In the genomic region with DNA sequence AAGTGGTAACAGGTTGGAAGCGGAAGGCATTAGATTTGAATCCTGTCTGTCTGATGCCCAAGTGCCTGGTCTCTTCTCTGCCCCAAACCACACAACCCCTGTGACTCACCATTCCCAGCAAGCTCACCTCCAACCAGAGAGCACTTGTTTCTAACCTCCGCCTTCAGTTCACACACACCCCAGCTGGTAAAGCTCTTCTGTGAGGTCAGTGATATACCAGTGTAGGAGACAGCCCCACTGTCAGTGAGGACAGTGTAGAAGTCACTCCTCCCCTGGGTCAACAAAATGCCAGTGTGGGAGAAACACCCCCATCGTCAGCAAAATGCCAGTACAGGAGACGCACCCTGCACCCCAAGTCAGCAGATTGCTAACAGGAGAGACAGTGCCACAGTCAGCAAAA, we compare ENCODE assay signal across 11 cellular contexts. TPM values are rescaled to one million over a fixed set of nuclear protein-coding genes. Genes with fewer than 3 reads are reported as not detected.
A peak's percentile ranks its signal among the peaks of the same experiment; 100 is the strongest.
DNase-seq lines count a peak whose midpoint lies in the region; ATAC-seq, FAIRE-seq and TF ChIP-seq lines count a peak whose summit lies in the region.
"Had no signal": no experiment of that assay in that cellular context is flagged by ENCODE, and none has a peak within 500 bp of the region (broad histone marks: within the 10 kb centered on the region; RNA-seq: fewer than 3 reads in every experiment).

No MANE protein-coding gene starts in this region.

- POLR2A ChIA-PET in HepG2 (lab: Yijun Ruan, JAX) (no interaction called here), RWPE1 (lab: Yijun Ruan, JAX; ENCODE audit: low non-redundant PET) (no interaction called here)

- WGBS in HepG2 (ENCODE audit: low lambda C conversion rate): 91% methylated on average over 4 of the region's 4 CpGs
- 29% methylated on average over 1 of the region's 4 CpGs for WGBS in right lobe of liver (ENCODE audit: insufficient coverage, low coverage, low lambda C conversion rate, missing lambda C conversion rate)
- WGBS in upper lobe of left lung, 2 donors: 79% methylated on average over 4 of the region's 4 CpGs

- no peak for ATAC-seq in HepG2
- ATAC-seq in right lobe of liver: no peak
- ATAC-seq in thoracic aorta (ENCODE audit: insufficient number of reproducible peaks, low FRiP score, low read depth): no peak
- ATAC-seq in upper lobe of left lung (ENCODE audit: low FRiP score in 2 of 2): no peak

- no peaks in the 10 kb centered on the region for H3K9me3 ChIP-seq in HepG2 (ENCODE audit: low read length)
- H3K9me3 ChIP-seq in right lobe of liver: no peaks in the 10 kb centered on the region
- no peaks in the 10 kb centered on the region for H3K9me3 ChIP-seq in thoracic aorta
- no peaks in the 10 kb centered on the region for H3K9me3 ChIP-seq in upper lobe of left lung

- in situ Hi-C loops in HepG2 (cut with HindIII; ENCODE audit: extremely low pct_ligation_motif_present, low pct_unique_long_range_greater_than_20kb): loop anchor here (10.0 kb wide), 1 partner anchor 48 kb away; no protein-coding TSS in a partner anchor

- H4K20me1 ChIP-seq in HepG2 (ENCODE audit: insufficient read depth, low read length): no peaks in the 10 kb centered on the region

- no peak for DNase-seq in HepG2 (ENCODE audit: low spot score)
- DNase-seq in right lobe of liver: no peak
- peak; percentile 49 for DNase-seq in RWPE1 (ENCODE audit: low spot score)
- no peak for DNase-seq in glutamatergic neuron
- DNase-seq in thoracic aorta (ENCODE audit: low spot score): no peak
- no peak for DNase-seq in upper lobe of left lung
- no peak for DNase-seq in SHP77 treated with DMSO at 0.1 percent for 48 hours (lab: John Stamatoyannopoulos, UW)
- DNase-seq in Kasumi-1 (lab: John Stamatoyannopoulos, UW): no peak
- DNase-seq: activated gamma-delta T cell, occipital lobe had no signal

- no peak for TF ChIP-seq RAD21 in HepG2 (CRISPR knock-in tag; IDR thresholded peaks at IDR 0.05)

- H3K27ac ChIP-seq in HepG2 (ENCODE audit: extremely low read length, insufficient read depth, low read length) (no peak overlapping the region), right lobe of liver (no peak overlapping the region), RWPE1 (no peak overlapping the region), thoracic aorta (peak overlapping the region; percentile 69 to 81), upper lobe of left lung (peak overlapping the region in 2 of 4 donors; percentile 21 to 52)

- H3K4me3 Mint-ChIP-seq in glutamatergic neuron (ENCODE audit: unreplicated experiment): peak overlapping the region; percentile 94

- no peak overlapping the region for H3K4me2 ChIP-seq in HepG2 (ENCODE audit: low read depth, low read length)

- peaks cover 57% of the 10 kb centered on the region for H3K4me1 ChIP-seq in HepG2 (ENCODE audit: insufficient read depth, low read length)
- peaks cover 0 to 7% (median 0%) of the 10 kb centered on the region in 4 donors for H3K4me1 ChIP-seq in right lobe of liver
- H3K4me1 ChIP-seq in thoracic aorta (ENCODE audit: control insufficient read depth in 1 of 2, low read depth in 2 of 2): peaks cover 20 to 49% of the 10 kb centered on the region in 2 donors
- H3K4me1 ChIP-seq in upper lobe of left lung: peaks cover 7 to 26% (median 17%) of the 10 kb centered on the region in 4 donors

- peaks cover 2% of the 10 kb centered on the region for H3K36me3 Mint-ChIP-seq in glutamatergic neuron (ENCODE audit: unreplicated experiment)

- H2AFZ ChIP-seq in HepG2 (ENCODE audit: low read length): no peak overlapping the region

- peaks cover 11% of the 10 kb centered on the region for H3K27me3 Mint-ChIP-seq in glutamatergic neuron (ENCODE audit: unreplicated experiment)

- CTCF ChIA-PET in HepG2 (lab: Yijun Ruan, JAX; ENCODE audit: low intra/inter-chr PET ratio, low total read pairs): no interaction called here
- CTCF ChIA-PET in RWPE1 (lab: Yijun Ruan, JAX): interaction anchor here (0.7 kb wide), 1 partner anchor 135 kb away, joined by 3 read pairs; no protein-coding TSS in a partner anchor

- H3K9me3 Mint-ChIP-seq in glutamatergic neuron (ENCODE audit: unreplicated experiment): peaks cover 7% of the 10 kb centered on the region

- TF ChIP-seq POLR2A in HepG2 (IDR thresholded peaks at IDR 0.05; ENCODE audit: insufficient read depth in 1 of 2, low read depth in 2 of 2, low read length in 2 of 2): no peak
- TF ChIP-seq POLR2A in right lobe of liver (IDR thresholded peaks at IDR 0.05): no peak
- TF ChIP-seq POLR2A in upper lobe of left lung (IDR thresholded peaks at IDR 0.05): no peak

- H3K4me3 ChIP-seq in HepG2 (replicated peaks in 1 of 3; ENCODE audit: insufficient read depth in 1 of 3, low read depth in 2 of 3, low read length in 3 of 3) (no peak overlapping the region), right lobe of liver (no peak overlapping the region), thoracic aorta (no peak overlapping the region), upper lobe of left lung (no peak overlapping the region)

- no peak for TF ChIP-seq CTCF in HepG2 (CRISPR knock-in tag; IDR thresholded peaks at IDR 0.05)
- TF ChIP-seq CTCF in right lobe of liver (IDR thresholded peaks at IDR 0.05): no peak
- TF ChIP-seq CTCF in RWPE1 (conservative IDR thresholded peaks at IDR 0.05; ENCODE audit: low read depth): no peak
- no peak for TF ChIP-seq CTCF in glutamatergic neuron (IDR thresholded peaks at IDR 0.05; ENCODE audit: partially characterized antibody, unreplicated experiment)
- TF ChIP-seq CTCF in thoracic aorta (IDR thresholded peaks at IDR 0.05): no peak
- TF ChIP-seq CTCF in upper lobe of left lung (IDR thresholded peaks at IDR 0.05): no peak

- no peak for FAIRE-seq in HepG2 (lab: Jason Lieb, UNC)
- FAIRE-seq: G401.6 had no signal

- H3K36me3 ChIP-seq in HepG2 (replicated peaks in 1 of 2; ENCODE audit: control insufficient read depth in 1 of 2, insufficient read depth in 2 of 2, low read length in 2 of 2) (no peaks in the 10 kb centered on the region), right lobe of liver (no peaks in the 10 kb centered on the region), thoracic aorta (no peaks in the 10 kb centered on the region), upper lobe of left lung (no peaks in the 10 kb centered on the region)

- no peak overlapping the region for H3K9ac ChIP-seq in HepG2 (ENCODE audit: insufficient read depth, low read depth, low read length)

- TF ChIP-seq EP300 in HepG2 (IDR thresholded peaks at IDR 0.05; ENCODE audit: low read depth in 2 of 2, low read length in 2 of 2) (no peak), HepG2 (CRISPR knock-in tag; IDR thresholded peaks at IDR 0.05; ENCODE audit: borderline replicate concordance) (no peak), upper lobe of left lung (IDR thresholded peaks at IDR 0.05) (no peak)

- no TSS peak for BruUV-seq in HepG2 (replicated peaks; lab: Mats Ljungman, UMichigan)

- intact Hi-C loops in HepG2 (cut with micrococcal nuclease; ENCODE audit: unreplicated experiment): no loop called here
- intact Hi-C loops in right lobe of liver (cut with DNase I): no loop called here

- H3K27ac Mint-ChIP-seq in glutamatergic neuron (ENCODE audit: unreplicated experiment): peak overlapping the region; percentile 96

- no peaks in the 10 kb centered on the region for H3K79me2 ChIP-seq in HepG2 (ENCODE audit: insufficient read depth, low read length)

- H3K27me3 ChIP-seq in HepG2 (ENCODE audit: control insufficient read depth in 1 of 2, insufficient read depth in 2 of 2, low read length in 2 of 2) (no peaks in the 10 kb centered on the region; a peak in 2 of 5 replicates), right lobe of liver (no peaks in the 10 kb centered on the region), thoracic aorta (replicated peaks; ENCODE audit: insufficient read depth) (no peaks in the 10 kb centered on the region), upper lobe of left lung (no peaks in the 10 kb centered on the region)

- H3K4me1 Mint-ChIP-seq in glutamatergic neuron (ENCODE audit: low read depth, unreplicated experiment): peaks cover 29% of the 10 kb centered on the region

RNA-seq across cellular contexts. Expression of gene RIMS3, which starts 2.6 kb away (rescaled TPM):
- total RNA-seq in HepG2 (2016; rRNA removed; fragmentation: Illumina TruSeq; extraction: Trizol): 5.4 TPM in 2 replicates
- 4.3 and 5.4 TPM in 2 replicates for total RNA-seq in HepG2 (2016; cell fraction: cytosol; rRNA removed; fragmentation: Illumina TruSeq; extraction: Trizol; ENCODE audit: low read depth)
- total RNA-seq in HepG2 (2016; cell fraction: insoluble cytoplasmic fraction; rRNA removed; fragmentation: Illumina TruSeq; extraction: Trizol): 4.6 and 5.5 TPM in 2 replicates
- 7.8 and 9.0 TPM in 2 replicates for total RNA-seq in HepG2 (2016; cell fraction: membrane; rRNA removed; fragmentation: Illumina TruSeq; extraction: Trizol)
- 3.8 and 4.7 TPM in 2 replicates for total RNA-seq in HepG2 (2016; cell fraction: nucleus; rRNA removed; fragmentation: Illumina TruSeq; extraction: Trizol)
- 2.1 and 3.4 TPM in 2 replicates for polyA plus RNA-seq in HepG2 (2011; rRNA removed)
- polyA plus RNA-seq in HepG2 (2011; cell fraction: cytosol; rRNA removed): 1.6 and 1.8 TPM in 2 replicates
- polyA plus RNA-seq in HepG2 (2011; cell fraction: nucleus; rRNA removed): 7.7 and 9.6 TPM in 2 replicates
- polyA plus RNA-seq in HepG2 (2012): 2.2 and 3.0 TPM in 2 replicates
- polyA plus RNA-seq in HepG2 (2016; cell fraction: cytosol; fragmentation: Illumina TruSeq; extraction: Trizol; ENCODE audit: low read depth): 6.0 TPM in 2 replicates
- 3.3 and 3.7 TPM in 2 replicates for polyA plus RNA-seq in HepG2 (2016; cell fraction: insoluble cytoplasmic fraction; fragmentation: Illumina TruSeq; extraction: Trizol; ENCODE audit: low read depth)
- 7.1 and 8.4 TPM in 2 replicates for polyA plus RNA-seq in HepG2 (2016; cell fraction: membrane; fragmentation: Illumina TruSeq; extraction: Trizol; ENCODE audit: low read depth)
- polyA plus RNA-seq in HepG2 (2016; cell fraction: nucleus; fragmentation: Illumina TruSeq; extraction: Trizol; ENCODE audit: insufficient read depth, low read depth): 5.6 and 5.8 TPM in 2 replicates
- polyA minus RNA-seq in HepG2 (2011; rRNA and poly(A)+ RNA removed; ENCODE audit: low replicate concordance): 1.1 and 3.7 TPM in 2 replicates
- polyA minus RNA-seq in HepG2 (2011; cell fraction: cytosol; rRNA and poly(A)+ RNA removed): 1.5 and 1.9 TPM in 2 replicates
- 2.4 and 3.1 TPM in 2 replicates for polyA minus RNA-seq in HepG2 (2011; cell fraction: nucleus; rRNA and poly(A)+ RNA removed)
- total RNA-seq in right lobe of liver: 1 to 10 TPM in 2 of 6 experiments, under 1 TPM in 4; 0.35 to 1.4 (median 0.45) TPM
- total RNA-seq in glutamatergic neuron (ENCODE audit: unreplicated experiment): 126 TPM
- 10 to 100 TPM; 18.1 to 33.7 TPM for total RNA-seq in thoracic aorta
- 1 to 10 TPM; 2.7 to 9.9 (median 3.5) TPM for total RNA-seq in upper lobe of left lung

RNA-seq across cellular contexts. Expression of gene NFYC, which starts 28.6 kb away (rescaled TPM):
- total RNA-seq in HepG2 (2016; rRNA removed; fragmentation: Illumina TruSeq; extraction: Trizol): 33.9 and 41.3 TPM in 2 replicates
- 25.9 and 26.3 TPM in 2 replicates for total RNA-seq in HepG2 (2016; cell fraction: cytosol; rRNA removed; fragmentation: Illumina TruSeq; extraction: Trizol; ENCODE audit: low read depth)
- total RNA-seq in HepG2 (2016; cell fraction: insoluble cytoplasmic fraction; rRNA removed; fragmentation: Illumina TruSeq; extraction: Trizol): 33.9 and 40.9 TPM in 2 replicates
- total RNA-seq in HepG2 (2016; cell fraction: membrane; rRNA removed; fragmentation: Illumina TruSeq; extraction: Trizol): 39.1 and 40.3 TPM in 2 replicates
- total RNA-seq in HepG2 (2016; cell fraction: nucleus; rRNA removed; fragmentation: Illumina TruSeq; extraction: Trizol): 32.4 and 36.8 TPM in 2 replicates
- 69.6 and 73.7 TPM in 2 replicates for polyA plus RNA-seq in HepG2 (2011; rRNA removed)
- polyA plus RNA-seq in HepG2 (2011; cell fraction: cytosol; rRNA removed): 53.5 and 68.5 TPM in 2 replicates
- 81.8 and 103 TPM in 2 replicates for polyA plus RNA-seq in HepG2 (2011; cell fraction: nucleus; rRNA removed)
- 34.0 and 34.2 TPM in 2 replicates for polyA plus RNA-seq in HepG2 (2012)
- polyA plus RNA-seq in HepG2 (2016; cell fraction: cytosol; fragmentation: Illumina TruSeq; extraction: Trizol; ENCODE audit: low read depth): 36.8 and 37.1 TPM in 2 replicates
- polyA plus RNA-seq in HepG2 (2016; cell fraction: insoluble cytoplasmic fraction; fragmentation: Illumina TruSeq; extraction: Trizol; ENCODE audit: low read depth): 67.3 and 76.9 TPM in 2 replicates
- 46.4 and 53.8 TPM in 2 replicates for polyA plus RNA-seq in HepG2 (2016; cell fraction: membrane; fragmentation: Illumina TruSeq; extraction: Trizol; ENCODE audit: low read depth)
- 88.2 and 99.1 TPM in 2 replicates for polyA plus RNA-seq in HepG2 (2016; cell fraction: nucleus; fragmentation: Illumina TruSeq; extraction: Trizol; ENCODE audit: insufficient read depth, low read depth)
- polyA minus RNA-seq in HepG2 (2011; rRNA and poly(A)+ RNA removed; ENCODE audit: low replicate concordance): 97.3 and 101 TPM in 2 replicates
- 34.4 and 38.4 TPM in 2 replicates for polyA minus RNA-seq in HepG2 (2011; cell fraction: cytosol; rRNA and poly(A)+ RNA removed)
- 57.3 and 58.2 TPM in 2 replicates for polyA minus RNA-seq in HepG2 (2011; cell fraction: nucleus; rRNA and poly(A)+ RNA removed)
- 10 to 100 TPM; 21.9 to 36.1 (median 28.1) TPM for total RNA-seq in right lobe of liver
- total RNA-seq in glutamatergic neuron (ENCODE audit: unreplicated experiment): 44.2 TPM
- total RNA-seq in thoracic aorta: 10 to 100 TPM; 38.9 to 40.6 TPM
- 10 to 100 TPM; 40.0 to 73.3 (median 50.9) TPM for total RNA-seq in upper lobe of left lung

Comparison
In these comparisons a context has a peak if more than half of its experiments do, and no peak if none do; other contexts are left out.
1. H3K27ac ChIP-seq: peak in thoracic aorta (2 of 2); none in HepG2 (single experiment), right lobe of liver (0 of 3) and RWPE1 (single experiment).